ENCODE assay signal across 9 cellular contexts in genomic region chr1:22341791-22342605, GRCh38.
A peak's percentile ranks its signal among the peaks of the same experiment; 100 is the strongest.
DNase-seq lines count a peak whose midpoint lies in the region; ATAC-seq and TF ChIP-seq lines count a peak whose summit lies in the region.
"Had no signal": no experiment of that assay in that cellular context is flagged by ENCODE, and none has a peak within 500 bp of the region (broad histone marks: within the 10 kb centered on the region; RNA-seq: fewer than 3 reads in every experiment).

No MANE protein-coding gene starts in this region.

- H3K27me3 Mint-ChIP-seq in CD14-positive monocyte (ENCODE audit: low read depth in 3 of 3): peaks cover 18 to 35% (median 34%) of the 10 kb centered on the region in 3 donors

- POLR2A ChIA-PET in HEK293 (lab: Yijun Ruan, JAX): no interaction called here

- no peak overlapping the region for H3K27ac Mint-ChIP-seq in CD14-positive monocyte
- H3K27ac Mint-ChIP-seq: activated naive CD4-positive, alpha-beta T cell treated with anti-CD3 and anti-CD28 coated beads, Interleukin-2, amount 50 U/mL, for 24 hours had no signal

- H3K9me3 ChIP-seq in HEK293 (ENCODE audit: control insufficient read depth, insufficient read depth, low read depth, low read length): no peaks in the 10 kb centered on the region

- DNase-seq in NCI-H774 (lab: John Stamatoyannopoulos, UW) (peak; percentile 43), fibroblast of the aortic adventitia (ENCODE audit: low read depth) (peak; percentile 34), skeletal muscle cell (ENCODE audit: low read depth) (peak; percentile 17), medulla oblongata (ENCODE audit: extremely low spot score) (no peak), CD14-positive monocyte (ENCODE audit: low spot score) (no peak)
- DNase-seq: hippocampal formation had no signal

- ATAC-seq in GM19351 (IDR thresholded peaks at IDR 0.05; ENCODE audit: unreplicated experiment): no peak

- CTCF ChIA-PET in HEK293 (lab: Yijun Ruan, JAX): no interaction called here

- H3K4me3 Mint-ChIP-seq in CD14-positive monocyte: peak overlapping the region in 1 of 2 donors; percentile 1
- H3K4me3 Mint-ChIP-seq: activated naive CD4-positive, alpha-beta T cell treated with anti-CD3 and anti-CD28 coated beads, Interleukin-2, amount 50 U/mL, for 24 hours had no signal

- no peaks in the 10 kb centered on the region for H3K36me3 Mint-ChIP-seq in CD14-positive monocyte
- H3K36me3 Mint-ChIP-seq: activated naive CD4-positive, alpha-beta T cell treated with anti-CD3 and anti-CD28 coated beads, Interleukin-2, amount 50 U/mL, for 24 hours had no signal

- peaks cover 0 to 2% (median 0%) of the 10 kb centered on the region in 7 donors for H3K9me3 Mint-ChIP-seq in CD14-positive monocyte
- H3K9me3 Mint-ChIP-seq: activated naive CD4-positive, alpha-beta T cell treated with anti-CD3 and anti-CD28 coated beads, Interleukin-2, amount 50 U/mL, for 24 hours had no signal

- no peaks in the 10 kb centered on the region for H3K36me3 ChIP-seq in HEK293 (ENCODE audit: control insufficient read depth in 2 of 2, insufficient read depth in 1 of 2, low read length in 2 of 2)

- TF ChIP-seq CTCF in HEK293 (tag by site-specific recombination; IDR thresholded peaks at IDR 0.05) (no peak), fibroblast of the aortic adventitia (IDR thresholded peaks at IDR 0.05; ENCODE audit: insufficient read depth, low read length) (no peak), CD14-positive monocyte (IDR thresholded peaks at IDR 0.05) (no peak)

- no peaks in the 10 kb centered on the region for H3K4me1 Mint-ChIP-seq in CD14-positive monocyte

- intact Hi-C loops in CD14-positive monocyte (cut with micrococcal nuclease): no loop called here

- no peak overlapping the region for H3K4me3 ChIP-seq in HEK293 (ENCODE audit: low read depth, low read length)
- peak overlapping the region; percentile 1 for H3K4me3 ChIP-seq in fibroblast of the aortic adventitia (ENCODE audit: low read depth, low read length)
- peak overlapping the region; percentile 25 for H3K4me3 ChIP-seq in skeletal muscle cell (ENCODE audit: low read depth, low read length)

- no peak overlapping the region; the same call in 1 of the 2 replicates for H3K27ac ChIP-seq in HEK293 (ENCODE audit: extremely low read depth, low read depth, low read length)

- H3K4me1 ChIP-seq in HEK293 (ENCODE audit: control insufficient read depth, insufficient read depth, low read length): no peaks in the 10 kb centered on the region

TF ChIP-seq in HEK293, 187 proteins besides CTCF, POLR2A, EP300 and RAD21 (continues in another document):
- TF ChIP-seq GFI1B (tag by site-specific recombination; IDR thresholded peaks at IDR 0.05) (peak; percentile 66; the same call in 1 of the 2 replicates), ZNF341 (tag by site-specific recombination; IDR thresholded peaks at IDR 0.05; ENCODE audit: low read depth) (peak; percentile 82), KLF9 (tag by site-specific recombination; IDR thresholded peaks at IDR 0.05; ENCODE audit: low read depth) (no peak), ELK4 (IDR thresholded peaks at IDR 0.05; ENCODE audit: borderline replicate concordance, low read depth, low read length) (no peak), GLIS2 (tag by site-specific recombination; IDR thresholded peaks at IDR 0.05) (peak; percentile 76), ZNF169 (tag by site-specific recombination; IDR thresholded peaks at IDR 0.05) (no peak), ZNF335 (tag by site-specific recombination; conservative IDR thresholded peaks at IDR 0.05) (peak; percentile 72), WT1 (tag by site-specific recombination; IDR thresholded peaks at IDR 0.05) (peak; percentile 51; the same call in 1 of the 2 replicates), IKZF3 (tag by site-specific recombination; IDR thresholded peaks at IDR 0.05) (peak; percentile 77; the same call in 1 of the 2 replicates), ZNF16 (tag by site-specific recombination; IDR thresholded peaks at IDR 0.05; ENCODE audit: low read depth) (no peak), KLF8 (tag by site-specific recombination; IDR thresholded peaks at IDR 0.05) (no peak), EGR2 (tag by site-specific recombination; IDR thresholded peaks at IDR 0.05; ENCODE audit: low read depth) (no peak), ZNF37A (tag by site-specific recombination; IDR thresholded peaks at IDR 0.05) (no peak), ZNF692 (tag by site-specific recombination; IDR thresholded peaks at IDR 0.05) (peak; percentile 83), KLF16 (tag by site-specific recombination; IDR thresholded peaks at IDR 0.05) (no peak), KLF10 (tag by site-specific recombination; IDR thresholded peaks at IDR 0.05) (no peak), ZNF658 (tag by site-specific recombination; IDR thresholded peaks at IDR 0.05) (no peak)
- TF ChIP-seq, protein P1, sequence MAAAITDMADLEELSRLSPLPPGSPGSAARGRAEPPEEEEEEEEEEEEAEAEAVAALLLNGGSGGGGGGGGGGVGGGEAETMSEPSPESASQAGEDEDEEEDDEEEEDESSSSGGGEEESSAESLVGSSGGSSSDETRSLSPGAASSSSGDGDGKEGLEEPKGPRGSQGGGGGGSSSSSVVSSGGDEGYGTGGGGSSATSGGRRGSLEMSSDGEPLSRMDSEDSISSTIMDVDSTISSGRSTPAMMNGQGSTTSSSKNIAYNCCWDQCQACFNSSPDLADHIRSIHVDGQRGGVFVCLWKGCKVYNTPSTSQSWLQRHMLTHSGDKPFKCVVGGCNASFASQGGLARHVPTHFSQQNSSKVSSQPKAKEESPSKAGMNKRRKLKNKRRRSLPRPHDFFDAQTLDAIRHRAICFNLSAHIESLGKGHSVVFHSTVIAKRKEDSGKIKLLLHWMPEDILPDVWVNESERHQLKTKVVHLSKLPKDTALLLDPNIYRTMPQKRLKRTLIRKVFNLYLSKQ (tag by site-specific recombination; IDR thresholded peaks at IDR 0.05; ENCODE audit: borderline replicate concordance): no peak
- TF ChIP-seq, protein P2, sequence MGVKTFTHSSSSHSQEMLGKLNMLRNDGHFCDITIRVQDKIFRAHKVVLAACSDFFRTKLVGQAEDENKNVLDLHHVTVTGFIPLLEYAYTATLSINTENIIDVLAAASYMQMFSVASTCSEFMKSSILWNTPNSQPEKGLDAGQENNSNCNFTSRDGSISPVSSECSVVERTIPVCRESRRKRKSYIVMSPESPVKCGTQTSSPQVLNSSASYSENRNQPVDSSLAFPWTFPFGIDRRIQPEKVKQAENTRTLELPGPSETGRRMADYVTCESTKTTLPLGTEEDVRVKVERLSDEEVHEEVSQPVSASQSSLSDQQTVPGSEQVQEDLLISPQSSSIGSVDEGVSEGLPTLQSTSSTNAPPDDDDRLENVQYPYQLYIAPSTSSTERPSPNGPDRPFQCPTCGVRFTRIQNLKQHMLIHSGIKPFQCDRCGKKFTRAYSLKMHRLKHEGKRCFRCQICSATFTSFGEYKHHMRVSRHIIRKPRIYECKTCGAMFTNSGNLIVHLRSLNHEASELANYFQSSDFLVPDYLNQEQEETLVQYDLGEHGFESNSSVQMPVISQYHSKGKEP (tag by site-specific recombination; IDR thresholded peaks at IDR 0.05): no peak
- TF ChIP-seq, protein P3, sequence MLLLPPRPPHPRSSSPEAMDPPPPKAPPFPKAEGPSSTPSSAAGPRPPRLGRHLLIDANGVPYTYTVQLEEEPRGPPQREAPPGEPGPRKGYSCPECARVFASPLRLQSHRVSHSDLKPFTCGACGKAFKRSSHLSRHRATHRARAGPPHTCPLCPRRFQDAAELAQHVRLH (tag by site-specific recombination; IDR thresholded peaks at IDR 0.05): no peak
- TF ChIP-seq, protein P4, sequence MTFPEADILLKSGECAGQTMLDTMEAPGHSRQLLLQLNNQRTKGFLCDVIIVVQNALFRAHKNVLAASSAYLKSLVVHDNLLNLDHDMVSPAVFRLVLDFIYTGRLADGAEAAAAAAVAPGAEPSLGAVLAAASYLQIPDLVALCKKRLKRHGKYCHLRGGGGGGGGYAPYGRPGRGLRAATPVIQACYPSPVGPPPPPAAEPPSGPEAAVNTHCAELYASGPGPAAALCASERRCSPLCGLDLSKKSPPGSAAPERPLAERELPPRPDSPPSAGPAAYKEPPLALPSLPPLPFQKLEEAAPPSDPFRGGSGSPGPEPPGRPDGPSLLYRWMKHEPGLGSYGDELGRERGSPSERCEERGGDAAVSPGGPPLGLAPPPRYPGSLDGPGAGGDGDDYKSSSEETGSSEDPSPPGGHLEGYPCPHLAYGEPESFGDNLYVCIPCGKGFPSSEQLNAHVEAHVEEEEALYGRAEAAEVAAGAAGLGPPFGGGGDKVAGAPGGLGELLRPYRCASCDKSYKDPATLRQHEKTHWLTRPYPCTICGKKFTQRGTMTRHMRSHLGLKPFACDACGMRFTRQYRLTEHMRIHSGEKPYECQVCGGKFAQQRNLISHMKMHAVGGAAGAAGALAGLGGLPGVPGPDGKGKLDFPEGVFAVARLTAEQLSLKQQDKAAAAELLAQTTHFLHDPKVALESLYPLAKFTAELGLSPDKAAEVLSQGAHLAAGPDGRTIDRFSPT (tag by site-specific recombination; IDR thresholded peaks at IDR 0.05): peak; percentile 50; the same call in 1 of the 2 replicates

Comparison
In these comparisons a context has a peak if more than half of its experiments do, and no peak if none do; other contexts are left out.
1. DNase-seq: peak in NCI-H774 (single experiment), fibroblast of the aortic adventitia (single experiment) and skeletal muscle cell (single experiment); none in medulla oblongata (single experiment) and CD14-positive monocyte (single experiment).